In genomic region chr18:78994000-78994399, GRCh38 we compare ENCODE assay signal across 19 cellular contexts. TPM values are rescaled to one million over a fixed set of nuclear protein-coding genes. Genes with fewer than 3 reads are reported as not detected.
A peak's percentile ranks its signal among the peaks of the same experiment; 100 is the strongest.
DNase-seq lines count a peak whose midpoint lies in the region; ATAC-seq and TF ChIP-seq lines count a peak whose summit lies in the region.
"Had no signal": no experiment of that assay in that cellular context is flagged by ENCODE, and none has a peak within 500 bp of the region (broad histone marks: within the 10 kb centered on the region; RNA-seq: fewer than 3 reads in every experiment).

No MANE protein-coding gene starts in this region.

- no peak for ATAC-seq in activated CD8-positive, alpha-beta T cell treated with anti-CD3 and anti-CD28 coated beads, Interleukin-2, amount 10 ng/mL, durations not matched to agents 7 days and 5 days
- no peak for ATAC-seq in activated CD8-positive, alpha-beta T cell treated with anti-CD3 and anti-CD28 coated beads for 36 hours
- ATAC-seq: A549, K562 had no signal

- peaks cover 14% of the 10 kb centered on the region for H3K79me1 ChIP-seq in neuronal stem cell (ENCODE audit: low read depth, low read length)

- no peak overlapping the region for H2AFZ ChIP-seq in neuronal stem cell (ENCODE audit: low read length)

- H3K9me3 ChIP-seq in esophagus muscularis mucosa, result no peaks in the 10 kb centered on the region
- peaks cover 0 to 1% of the 10 kb centered on the region in 2 donors for H3K9me3 ChIP-seq in neuronal stem cell (replicated peaks in 1 of 2; ENCODE audit: control insufficient read depth in 2 of 2, insufficient read depth in 1 of 2, low read depth in 1 of 2, low read length in 2 of 2)
- H3K9me3 ChIP-seq: A549 had no signal

- DNase-seq in activated CD8-positive, alpha-beta T cell treated with anti-CD3 and anti-CD28 coated beads, Interleukin-2, amount 10 ng/mL, durations not matched to agents 7 days and 5 days, result peak; percentile 7
- DNase-seq in activated CD8-positive, alpha-beta T cell treated with anti-CD3 and anti-CD28 coated beads for 36 hours, result no peak
- DNase-seq in esophagus muscularis mucosa (ENCODE audit: extremely low spot score) (peak; percentile 87), neuronal stem cell (ENCODE audit: low spot score) (no peak), substantia nigra (lab: John Stamatoyannopoulos, UW) (no peak), GM19240 (ENCODE audit: insufficient read length, low spot score) (no peak)
- DNase-seq in activated CD4-positive, alpha-beta memory T cell treated with anti-CD3 and anti-CD28 coated beads, Interleukin-2, amount 10 ng/mL, durations not matched to agents 7 days and 5 days, result no peak
- DNase-seq: AML-193; CD4-positive, alpha-beta memory T cell; DMS153; DMS79; GF-D8; HCEC 1CT; IMR-90 had no signal

- H2BK15ac ChIP-seq in neuronal stem cell (ENCODE audit: low read length), result no peak overlapping the region

- H3K4ac ChIP-seq in neuronal stem cell (ENCODE audit: low read length), result no peak overlapping the region

- no peaks in the 10 kb centered on the region for H3K4me1 Mint-ChIP-seq in activated CD8-positive, alpha-beta T cell treated with anti-CD3 and anti-CD28 coated beads, Interleukin-2, amount 10 ng/mL, durations not matched to agents 7 days and 5 days (ENCODE audit: low read depth)
- no peaks in the 10 kb centered on the region for H3K4me1 Mint-ChIP-seq in activated CD8-positive, alpha-beta T cell treated with anti-CD3 and anti-CD28 coated beads for 36 hours (ENCODE audit: low read depth)
- H3K4me1 Mint-ChIP-seq in activated CD4-positive, alpha-beta memory T cell treated with anti-CD3 and anti-CD28 coated beads, Interleukin-2, amount 10 ng/mL, durations not matched to agents 7 days and 5 days, result no peaks in the 10 kb centered on the region
- H3K4me1 Mint-ChIP-seq: CD4-positive, alpha-beta memory T cell had no signal

- 98% methylated on average over 37 of the region's 37 CpGs for WGBS in esophagus muscularis mucosa
- WGBS in neuronal stem cell (ENCODE audit: extremely low coverage in 2 of 2, insufficient read length in 2 of 2, insufficient replicate concordance in 1 of 2), 2 donors, result no CpG with 5 or more reads among the region's 37 CpGs

- peaks cover 12% of the 10 kb centered on the region for H3K27me3 Mint-ChIP-seq in activated CD8-positive, alpha-beta T cell treated with anti-CD3 and anti-CD28 coated beads, Interleukin-2, amount 10 ng/mL, durations not matched to agents 7 days and 5 days (ENCODE audit: low read depth)
- H3K27me3 Mint-ChIP-seq in activated CD8-positive, alpha-beta T cell treated with anti-CD3 and anti-CD28 coated beads for 36 hours, result peaks cover 8% of the 10 kb centered on the region
- H3K27me3 Mint-ChIP-seq in activated CD4-positive, alpha-beta memory T cell treated with anti-CD3 and anti-CD28 coated beads, Interleukin-2, amount 10 ng/mL, durations not matched to agents 7 days and 5 days, result peaks cover 1% of the 10 kb centered on the region

- no peak overlapping the region for H2BK12ac ChIP-seq in neuronal stem cell (ENCODE audit: low read length)

- H3K18ac ChIP-seq in neuronal stem cell (ENCODE audit: low read length), result peak overlapping the region; percentile 64

- no peak for TF ChIP-seq CTCF in activated CD8-positive, alpha-beta T cell treated with anti-CD3 and anti-CD28 coated beads for 36 hours (IDR thresholded peaks at IDR 0.05)
- no peak for TF ChIP-seq CTCF in esophagus muscularis mucosa (IDR thresholded peaks at IDR 0.05)

- peak overlapping the region; percentile 89 for H3K14ac ChIP-seq in neuronal stem cell (ENCODE audit: low read length)

- H4K91ac ChIP-seq in neuronal stem cell (ENCODE audit: low read depth, low read length, poor library complexity), result no peak overlapping the region

- CTCF ChIA-PET in activated CD8-positive, alpha-beta T cell treated with anti-CD3 and anti-CD28 coated beads, Interleukin-2, amount 10 ng/mL, durations not matched to agents 7 days and 5 days (lab: Charles Lee), result no interaction called here
- CTCF ChIA-PET in activated CD8-positive, alpha-beta T cell treated with anti-CD3 and anti-CD28 coated beads for 36 hours (lab: Charles Lee), result no interaction called here
- CTCF ChIA-PET in activated CD4-positive, alpha-beta memory T cell treated with anti-CD3 and anti-CD28 coated beads, Interleukin-2, amount 10 ng/mL, durations not matched to agents 7 days and 5 days (lab: Charles Lee), result no interaction called here

- no peak overlapping the region for H3K4me3 Mint-ChIP-seq in activated CD8-positive, alpha-beta T cell treated with anti-CD3 and anti-CD28 coated beads, Interleukin-2, amount 10 ng/mL, durations not matched to agents 7 days and 5 days
- H3K4me3 Mint-ChIP-seq in activated CD8-positive, alpha-beta T cell treated with anti-CD3 and anti-CD28 coated beads for 36 hours, result no peak overlapping the region
- no peak overlapping the region for H3K4me3 Mint-ChIP-seq in activated CD4-positive, alpha-beta memory T cell treated with anti-CD3 and anti-CD28 coated beads, Interleukin-2, amount 10 ng/mL, durations not matched to agents 7 days and 5 days
- H3K4me3 Mint-ChIP-seq: CD4-positive, alpha-beta memory T cell had no signal

- H3K4me3 ChIP-seq in esophagus muscularis mucosa, result no peak overlapping the region
- H3K4me3 ChIP-seq in neuronal stem cell (ENCODE audit: low read length in 2 of 2), result no peak overlapping the region
- H3K4me3 ChIP-seq: A549, K562 had no signal

- H2BK5ac ChIP-seq in neuronal stem cell (ENCODE audit: low read length), result no peak overlapping the region

- no peak overlapping the region for H3K27ac Mint-ChIP-seq in activated CD8-positive, alpha-beta T cell treated with anti-CD3 and anti-CD28 coated beads, Interleukin-2, amount 10 ng/mL, durations not matched to agents 7 days and 5 days
- H3K27ac Mint-ChIP-seq in activated CD8-positive, alpha-beta T cell treated with anti-CD3 and anti-CD28 coated beads for 36 hours, result no peak overlapping the region
- no peak overlapping the region for H3K27ac Mint-ChIP-seq in activated CD4-positive, alpha-beta memory T cell treated with anti-CD3 and anti-CD28 coated beads, Interleukin-2, amount 10 ng/mL, durations not matched to agents 7 days and 5 days
- H3K27ac Mint-ChIP-seq: CD4-positive, alpha-beta memory T cell had no signal

- no peaks in the 10 kb centered on the region for H3K9me3 Mint-ChIP-seq in activated CD8-positive, alpha-beta T cell treated with anti-CD3 and anti-CD28 coated beads, Interleukin-2, amount 10 ng/mL, durations not matched to agents 7 days and 5 days (ENCODE audit: insufficient read depth)
- no peaks in the 10 kb centered on the region for H3K9me3 Mint-ChIP-seq in activated CD8-positive, alpha-beta T cell treated with anti-CD3 and anti-CD28 coated beads for 36 hours
- peaks cover 2% of the 10 kb centered on the region for H3K9me3 Mint-ChIP-seq in activated CD4-positive, alpha-beta memory T cell treated with anti-CD3 and anti-CD28 coated beads, Interleukin-2, amount 10 ng/mL, durations not matched to agents 7 days and 5 days

- no peak overlapping the region for H3K9ac ChIP-seq in neuronal stem cell (ENCODE audit: low read depth, low read length, poor library complexity)

- H4K8ac ChIP-seq in neuronal stem cell (ENCODE audit: low read depth, low read length), result no peak overlapping the region

- no peak overlapping the region for H2AK5ac ChIP-seq in neuronal stem cell (ENCODE audit: low read depth, low read length)

- H3K27ac ChIP-seq in esophagus muscularis mucosa (replicated peaks in 1 of 4) (no peak overlapping the region), neuronal stem cell (replicated peaks; ENCODE audit: low read length) (no peak overlapping the region), substantia nigra (ENCODE audit: low read depth, low read length, poor library complexity, severe bottlenecking) (no peak overlapping the region)
- H3K27ac ChIP-seq: 22Rv1, A549, C4-2B had no signal

- H3K23ac ChIP-seq in neuronal stem cell (ENCODE audit: low read depth, low read length, poor library complexity), result peak overlapping the region; percentile 55

- H3K4me2 ChIP-seq in neuronal stem cell (ENCODE audit: insufficient read depth, low read length, poor library complexity, severe bottlenecking), result no peak overlapping the region
- H3K4me2 ChIP-seq: A549 had no signal

- intact Hi-C loops in activated CD8-positive, alpha-beta T cell treated with anti-CD3 and anti-CD28 coated beads for 36 hours (cut with micrococcal nuclease), result no loop called here
- intact Hi-C loops in esophagus muscularis mucosa (cut with DNase I), result no loop called here

- no peak for TF ChIP-seq POLR2A in esophagus muscularis mucosa (IDR thresholded peaks at IDR 0.05; ENCODE audit: low read depth)

- POLR2A ChIA-PET in activated CD8-positive, alpha-beta T cell treated with anti-CD3 and anti-CD28 coated beads, Interleukin-2, amount 10 ng/mL, durations not matched to agents 7 days and 5 days (lab: Charles Lee), result no interaction called here
- POLR2A ChIA-PET in activated CD8-positive, alpha-beta T cell treated with anti-CD3 and anti-CD28 coated beads for 36 hours (lab: Charles Lee), result no interaction called here
- POLR2A ChIA-PET in activated CD4-positive, alpha-beta memory T cell treated with anti-CD3 and anti-CD28 coated beads, Interleukin-2, amount 10 ng/mL, durations not matched to agents 7 days and 5 days (lab: Charles Lee), result no interaction called here

- H3K36me3 ChIP-seq in esophagus muscularis mucosa (no peaks in the 10 kb centered on the region), neuronal stem cell (replicated peaks in 1 of 2; ENCODE audit: control insufficient read depth in 2 of 2, insufficient read depth in 2 of 2, low read length in 2 of 2) (peaks cover 0 to 35% of the 10 kb centered on the region in 2 donors)

- no peak overlapping the region for H2BK120ac ChIP-seq in neuronal stem cell (ENCODE audit: low read depth, low read length)

- H3K27me3 ChIP-seq in esophagus muscularis mucosa (peaks cover 0 to 31% (median 2%) of the 10 kb centered on the region in 4 donors), neuronal stem cell (ENCODE audit: control insufficient read depth in 3 of 3, insufficient read depth in 3 of 3, low read depth in 1 of 3, low read length in 3 of 3) (peaks cover 0 to 23% (median 0%) of the 10 kb centered on the region in 3 experiments)

- peaks cover 2% of the 10 kb centered on the region for H3K36me3 Mint-ChIP-seq in activated CD8-positive, alpha-beta T cell treated with anti-CD3 and anti-CD28 coated beads, Interleukin-2, amount 10 ng/mL, durations not matched to agents 7 days and 5 days (ENCODE audit: low read depth)
- H3K36me3 Mint-ChIP-seq in activated CD8-positive, alpha-beta T cell treated with anti-CD3 and anti-CD28 coated beads for 36 hours (ENCODE audit: low read depth), result no peaks in the 10 kb centered on the region
- no peaks in the 10 kb centered on the region for H3K36me3 Mint-ChIP-seq in activated CD4-positive, alpha-beta memory T cell treated with anti-CD3 and anti-CD28 coated beads, Interleukin-2, amount 10 ng/mL, durations not matched to agents 7 days and 5 days (ENCODE audit: low read depth)
- H3K36me3 Mint-ChIP-seq: CD4-positive, alpha-beta memory T cell had no signal

- no peak for TF ChIP-seq EP300 in esophagus muscularis mucosa (IDR thresholded peaks at IDR 0.05)

- H3K4me1 ChIP-seq in esophagus muscularis mucosa (no peaks in the 10 kb centered on the region), neuronal stem cell (ENCODE audit: control insufficient read depth in 2 of 2, insufficient read depth in 1 of 2, low read depth in 1 of 2, low read length in 2 of 2) (peaks cover 0 to 2% of the 10 kb centered on the region in 2 donors)
- H3K4me1 ChIP-seq: A549 had no signal

RNA-seq across cellular contexts. Expression of gene SALL3, which starts 14.4 kb away (rescaled TPM):
- not detected for total RNA-seq in activated CD8-positive, alpha-beta T cell treated with anti-CD3 and anti-CD28 coated beads, Interleukin-2, amount 10 ng/mL, durations not matched to agents 7 days and 5 days
- not detected for total RNA-seq in activated CD8-positive, alpha-beta T cell treated with anti-CD3 and anti-CD28 coated beads for 36 hours
- not detected for total RNA-seq in esophagus muscularis mucosa
- 10.3 TPM for polyA plus RNA-seq in neuronal stem cell (2013, experiment 1 of 2)
- 10.9 TPM for polyA plus RNA-seq in neuronal stem cell (2013, experiment 2 of 2)
- total RNA-seq in activated CD4-positive, alpha-beta memory T cell treated with anti-CD3 and anti-CD28 coated beads, Interleukin-2, amount 10 ng/mL, durations not matched to agents 7 days and 5 days, result not detected
- total RNA-seq: CD4-positive, alpha-beta memory T cell; IMR-90; K562 had no signal
- polyA plus RNA-seq: A549; BJ; CD4-positive, alpha-beta memory T cell; IMR-90; K562 had no signal

Comparison
In these comparisons a context has a peak if more than half of its experiments do, and no peak if none do; other contexts are left out.
1. DNase-seq: peak in activated CD8-positive, alpha-beta T cell treated with anti-CD3 and anti-CD28 coated beads, Interleukin-2, amount 10 ng/mL, durations not matched to agents 7 days and 5 days (single experiment) and esophagus muscularis mucosa (single experiment); none in activated CD8-positive, alpha-beta T cell treated with anti-CD3 and anti-CD28 coated beads for 36 hours (single experiment), neuronal stem cell (single experiment), substantia nigra (0 of 49), GM19240 (single experiment) and activated CD4-positive, alpha-beta memory T cell treated with anti-CD3 and anti-CD28 coated beads, Interleukin-2, amount 10 ng/mL, durations not matched to agents 7 days and 5 days (single experiment).